In genomic region chr2:75394764-75395163, GRCh38 we compare ENCODE assay signal across 8 cellular contexts.
DNase-seq lines count a peak whose midpoint lies in the region; ATAC-seq, FAIRE-seq and TF ChIP-seq lines count a peak whose summit lies in the region.
"Not testable (repeated sequence)": the region's sequence is repeated elsewhere in the genome, so short reads cannot be mapped to it uniquely, and the experiment has no call there.

No MANE protein-coding gene starts in this region.

- H3K9me3 ChIP-seq in GM12878 (replicated peaks; ENCODE audit: control insufficient read depth, insufficient read depth, low read length); smooth muscle cell (replicated peaks; ENCODE audit: low read depth): not testable (repeated sequence)

- FAIRE-seq in GM12878 (lab: Jason Lieb, UNC): not testable (repeated sequence)

- not testable (repeated sequence) for TF ChIP-seq POLR2A in GM12878 (IDR thresholded peaks at IDR 0.05; ENCODE audit: low read depth, low read length)

- SMC1A ChIA-PET in GM12878 (lab: Charles Lee; ENCODE audit: uncharacterized antibody, unreplicated experiment): not testable (repeated sequence)

- in situ Hi-C loops in GM12878 (cut with MboI): not testable (repeated sequence)

- RAD21 ChIA-PET in GM12878 (lab: Charles Lee; ENCODE audit: unreplicated experiment): not testable (repeated sequence)

- not testable (repeated sequence) for H3K9ac ChIP-seq in GM12878 (ENCODE audit: control insufficient read depth, insufficient read depth, low read length); smooth muscle cell (ENCODE audit: low read depth)

- not testable (repeated sequence) for H3F3A ChIP-seq in smooth muscle cell (ENCODE audit: low read depth)

- H3K27me3 ChIP-seq in GM12878 (replicated peaks in 1 of 2; ENCODE audit: control insufficient read depth in 2 of 2, insufficient read depth in 2 of 2, low read length in 1 of 2); foreskin keratinocyte; smooth muscle cell (ENCODE audit: low read depth): not testable (repeated sequence)

- POLR2A ChIA-PET in GM12878 (lab: Charles Lee): not testable (repeated sequence)

- H3K36me3 ChIP-seq in GM12878 (ENCODE audit: control insufficient read depth in 2 of 2, insufficient read depth in 2 of 2, low read length in 1 of 2); smooth muscle cell (ENCODE audit: low read depth): not testable (repeated sequence)

- DNase-seq in Daoy (ENCODE audit: low read depth) (peak; percentile 51), GM12864 (ENCODE audit: low read depth) (peak; percentile 7), HFF-Myc (ENCODE audit: extremely low read depth, low read depth) (peak; percentile 11), M059J (ENCODE audit: low read depth) (peak; percentile 64), RPMI7951 (ENCODE audit: low read depth) (peak; percentile 18), foreskin keratinocyte (peak; percentile 84 to 92)
- not testable (repeated sequence) for DNase-seq in GM12878 (ENCODE audit: low read depth, low spot score); smooth muscle cell (lab: John Stamatoyannopoulos, UW; ENCODE audit: unreplicated experiment)

- not testable (repeated sequence) for TF ChIP-seq CTCF in GM12864 (IDR thresholded peaks at IDR 0.05; ENCODE audit: low read depth, low read length, missing control alignments); HFF-Myc (IDR thresholded peaks at IDR 0.05; ENCODE audit: low read depth, low read length, missing control alignments); GM12878 (IDR thresholded peaks at IDR 0.05 in 2 of 3, conservative IDR thresholded peaks at IDR 0.05 in 1 of 3; ENCODE audit: control insufficient read depth in 2 of 3, extremely low read depth in 1 of 3, insufficient read depth in 1 of 3, low read depth in 3 of 3, low read length in 3 of 3); foreskin keratinocyte (conservative IDR thresholded peaks at IDR 0.05); smooth muscle cell (IDR thresholded peaks at IDR 0.05; ENCODE audit: borderline replicate concordance, insufficient read depth, poor library complexity, severe bottlenecking)

- not testable (repeated sequence) for TF ChIP-seq RAD21 in GM12878 (IDR thresholded peaks at IDR 0.05; ENCODE audit: insufficient read depth, low read depth, low read length)

- not testable (repeated sequence) for H4K20me1 ChIP-seq in GM12878 (ENCODE audit: control insufficient read depth, insufficient read depth); smooth muscle cell (ENCODE audit: low read depth)

- 0% methylated on average over 2 of the region's 2 CpGs for WGBS in GM12878 (ENCODE audit: insufficient coverage, insufficient replicate concordance, low lambda C conversion rate, missing lambda C conversion rate)
- 66% methylated on average over 2 of the region's 2 CpGs for WGBS in smooth muscle cell (ENCODE audit: low lambda C conversion rate)

- CTCF ChIA-PET in GM12878 (lab: Yijun Ruan, JAX): interaction anchor here (1.3 kb wide), 1 partner anchor 10 kb away, joined by 6 read pairs; no protein-coding TSS in a partner anchor

- H3K4me2 ChIP-seq in GM12878 (ENCODE audit: control insufficient read depth, insufficient read depth); smooth muscle cell: not testable (repeated sequence)

- H3K4me3 ChIP-seq in GM12864 (ENCODE audit: low read depth, low read length); HFF-Myc (replicated peaks; ENCODE audit: low read depth, low read length); GM12878; smooth muscle cell: not testable (repeated sequence)

- intact Hi-C loops in GM12878 (cut with micrococcal nuclease; ENCODE audit: unreplicated experiment): not testable (repeated sequence)

- BruUV-seq in GM12878 (replicated peaks; lab: Mats Ljungman, UMichigan): not testable (repeated sequence)

- not testable (repeated sequence) for H3K27ac ChIP-seq in GM12878 (ENCODE audit: control insufficient read depth, insufficient read depth); foreskin keratinocyte
- H3K27ac ChIP-seq in smooth muscle cell (ENCODE audit: low read depth): peak overlapping the region; percentile 28

- TF ChIP-seq EP300 in GM12878 (IDR thresholded peaks at IDR 0.05; ENCODE audit: borderline replicate concordance in 1 of 2, control insufficient read depth in 1 of 2, low read depth in 2 of 2, low read length in 2 of 2): not testable (repeated sequence)

- not testable (repeated sequence) for H3K4me1 ChIP-seq in GM12878 (ENCODE audit: control insufficient read depth, insufficient read depth, low read length); smooth muscle cell (ENCODE audit: low read depth)
- peaks cover 11% of the 10 kb centered on the region for H3K4me1 ChIP-seq in foreskin keratinocyte

- not testable (repeated sequence) for H2AFZ ChIP-seq in GM12878 (ENCODE audit: control insufficient read depth, low read depth, low read length); smooth muscle cell (ENCODE audit: low read depth)

- ATAC-seq in GM12878: not testable (repeated sequence)
- ATAC-seq in foreskin keratinocyte: peak; percentile 95

- H3K79me2 ChIP-seq in GM12878 (ENCODE audit: control insufficient read depth, insufficient read depth, low read length); smooth muscle cell (ENCODE audit: low read depth): not testable (repeated sequence)

TF ChIP-seq in GM12878, 131 proteins besides CTCF, POLR2A, EP300 and RAD21:
- TF ChIP-seq PKNOX1 (IDR thresholded peaks at IDR 0.05) (0 out of 2 replicates have a peak, but pooled peaks have one; percentile 26), SPI1 (IDR thresholded peaks at IDR 0.05; ENCODE audit: borderline replicate concordance, insufficient read depth, low read depth, low read length) (peak; percentile 18; the same call in 1 of the 2 replicates)
TF ChIP-seq in GM12878: peak in this region for 2; not testable (repeated sequence) for 129.
